Comparison of ENCODE assay signal across 13 cellular contexts in the genomic region with DNA sequence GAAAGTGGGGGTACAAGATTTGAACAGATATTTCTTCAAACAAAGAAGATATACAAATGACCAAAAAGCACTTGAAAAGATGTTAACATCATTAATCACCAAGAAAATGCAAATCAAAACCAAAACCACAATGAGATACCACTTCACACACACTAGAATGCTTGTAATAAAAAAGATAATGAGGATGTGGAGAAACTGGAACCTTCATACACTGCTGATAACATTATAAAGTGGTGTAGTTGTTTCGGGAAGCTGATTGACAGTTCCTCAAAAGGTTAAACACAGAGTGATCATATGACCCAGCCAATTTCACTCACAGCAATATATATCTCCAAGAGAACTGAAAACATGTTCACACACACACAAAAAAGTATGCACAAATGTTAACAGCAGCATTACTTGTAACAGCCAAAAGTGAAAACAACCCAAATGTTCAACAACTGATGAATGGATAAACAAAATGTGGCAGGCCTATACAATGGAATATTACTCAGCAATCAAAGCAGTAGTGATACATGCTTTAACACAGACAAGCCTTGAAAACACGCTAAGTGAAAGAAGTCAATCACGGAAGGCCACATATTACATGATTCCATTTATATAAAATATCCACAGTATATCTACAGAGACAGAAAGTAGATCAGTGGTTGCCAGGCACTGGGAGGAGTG. TPM values are rescaled to one million over a fixed set of nuclear protein-coding genes. Genes with fewer than 3 reads are reported as not detected.
DNase-seq lines count a peak whose midpoint lies in the region; ATAC-seq, FAIRE-seq and TF ChIP-seq lines count a peak whose summit lies in the region.
"Had no signal": no experiment of that assay in that cellular context is flagged by ENCODE, and none has a peak within 500 bp of the region (broad histone marks: within the 10 kb centered on the region; RNA-seq: fewer than 3 reads in every experiment).

No MANE protein-coding gene starts in this region.

- DNase-seq in activated naive CD4-positive, alpha-beta T cell treated with anti-CD3 and anti-CD28 coated beads for 36 hours = no peak
- DNase-seq in activated naive CD4-positive, alpha-beta T cell treated with Interleukin-2 at 50 U/mL for 16 hours = no peak
- DNase-seq in M059J (ENCODE audit: low read depth) (peak; percentile 35), astrocyte (ENCODE audit: low read depth) (peak; percentile 38), NCI-H187 (lab: John Stamatoyannopoulos, UW) (no peak), AG20443 (ENCODE audit: low spot score) (no peak), globus pallidus (ENCODE audit: low spot score) (no peak)
- DNase-seq in stimulated activated naive CD8-positive, alpha-beta T cell treated with anti-CD3 and anti-CD28 coated beads, Interleukin-15, amount 100 ng/mL, for 72 hours = no peak
- DNase-seq: AML-193; central memory CD4-positive, alpha-beta T cell; DMS79 treated with DMSO at 0.1 percent for 48 hours; left colon; NCI-H510A treated with DMSO at 0.1 percent for 48 hours had no signal

- H3K4me2 ChIP-seq in astrocyte (ENCODE audit: low read length) = no peak overlapping the region

- no peak overlapping the region for H3K4me3 ChIP-seq in astrocyte (ENCODE audit: insufficient read depth, low read depth, low read length)

- CTCF ChIA-PET in activated naive CD4-positive, alpha-beta T cell treated with anti-CD3 and anti-CD28 coated beads for 36 hours (lab: Charles Lee) = no interaction called here

- peaks cover 52% of the 10 kb centered on the region for H3K4me1 Mint-ChIP-seq in activated naive CD4-positive, alpha-beta T cell treated with anti-CD3 and anti-CD28 coated beads for 36 hours (ENCODE audit: low read depth)
- H3K4me1 Mint-ChIP-seq in astrocyte (ENCODE audit: low read depth, unreplicated experiment) = peaks cover 12% of the 10 kb centered on the region
- H3K4me1 Mint-ChIP-seq in stimulated activated naive CD8-positive, alpha-beta T cell treated with anti-CD3 and anti-CD28 coated beads, Interleukin-15, amount 100 ng/mL, for 72 hours = peaks cover 56% of the 10 kb centered on the region

- H2AFZ ChIP-seq in astrocyte (ENCODE audit: low read depth, low read length) = no peak overlapping the region

- ATAC-seq in stimulated activated naive CD8-positive, alpha-beta T cell treated with anti-CD3 and anti-CD28 coated beads, Interleukin-15, amount 100 ng/mL, for 72 hours = peak; percentile 89
- ATAC-seq: left colon had no signal

- H3K9me3 Mint-ChIP-seq in activated naive CD4-positive, alpha-beta T cell treated with anti-CD3 and anti-CD28 coated beads for 36 hours = no peaks in the 10 kb centered on the region
- no peaks in the 10 kb centered on the region for H3K9me3 Mint-ChIP-seq in astrocyte (ENCODE audit: unreplicated experiment)
- no peaks in the 10 kb centered on the region for H3K9me3 Mint-ChIP-seq in stimulated activated naive CD8-positive, alpha-beta T cell treated with anti-CD3 and anti-CD28 coated beads, Interleukin-15, amount 100 ng/mL, for 72 hours

- intact Hi-C loops in activated naive CD4-positive, alpha-beta T cell treated with anti-CD3 and anti-CD28 coated beads for 36 hours (cut with micrococcal nuclease) = no loop called here

- H3K79me2 ChIP-seq in astrocyte (ENCODE audit: insufficient read depth, low read length) = peaks cover 90% of the 10 kb centered on the region

- no peaks in the 10 kb centered on the region for H3K27me3 Mint-ChIP-seq in activated naive CD4-positive, alpha-beta T cell treated with anti-CD3 and anti-CD28 coated beads for 36 hours (ENCODE audit: low read depth)
- H3K27me3 Mint-ChIP-seq in astrocyte (ENCODE audit: low read depth, unreplicated experiment) = no peaks in the 10 kb centered on the region
- no peaks in the 10 kb centered on the region for H3K27me3 Mint-ChIP-seq in stimulated activated naive CD8-positive, alpha-beta T cell treated with anti-CD3 and anti-CD28 coated beads, Interleukin-15, amount 100 ng/mL, for 72 hours

- peaks cover 45% of the 10 kb centered on the region for H3K36me3 Mint-ChIP-seq in activated naive CD4-positive, alpha-beta T cell treated with anti-CD3 and anti-CD28 coated beads for 36 hours (ENCODE audit: low read depth)
- peaks cover 9% of the 10 kb centered on the region for H3K36me3 Mint-ChIP-seq in astrocyte (ENCODE audit: low read depth, unreplicated experiment)

- H3K36me3 ChIP-seq in astrocyte (ENCODE audit: insufficient read depth, low read length) = peaks cover 23% of the 10 kb centered on the region

- H3K4me1 ChIP-seq in astrocyte (ENCODE audit: insufficient read depth, low read length) = no peaks in the 10 kb centered on the region

- no peak for FAIRE-seq in astrocyte (lab: Jason Lieb, UNC)

- H4K20me1 ChIP-seq in astrocyte (ENCODE audit: insufficient read depth, low read length) = peaks cover 73% of the 10 kb centered on the region

- H3K9me3 ChIP-seq in astrocyte (ENCODE audit: insufficient read depth, low read depth, low read length) = no peaks in the 10 kb centered on the region

- H3K9ac ChIP-seq in astrocyte (ENCODE audit: low read length) = no peak overlapping the region

- H3K27me3 ChIP-seq in astrocyte (ENCODE audit: insufficient read depth, low read length) = no peaks in the 10 kb centered on the region

- H3K27ac ChIP-seq in astrocyte (ENCODE audit: low read depth, low read length) = no peak overlapping the region

- H3K27ac Mint-ChIP-seq in activated naive CD4-positive, alpha-beta T cell treated with anti-CD3 and anti-CD28 coated beads for 36 hours = peak overlapping the region; percentile 65
- H3K27ac Mint-ChIP-seq in astrocyte (ENCODE audit: unreplicated experiment) = no peak overlapping the region
- peak overlapping the region; percentile 9 to 67 for H3K27ac Mint-ChIP-seq in stimulated activated naive CD8-positive, alpha-beta T cell treated with anti-CD3 and anti-CD28 coated beads, Interleukin-15, amount 100 ng/mL, for 72 hours

- TF ChIP-seq CTCF in astrocyte (IDR thresholded peaks at IDR 0.05; ENCODE audit: insufficient read depth, low read depth, low read length) = no peak

- no peak overlapping the region for H3K4me3 Mint-ChIP-seq in activated naive CD4-positive, alpha-beta T cell treated with anti-CD3 and anti-CD28 coated beads for 36 hours
- H3K4me3 Mint-ChIP-seq in astrocyte (ENCODE audit: unreplicated experiment) = no peak overlapping the region
- H3K4me3 Mint-ChIP-seq in stimulated activated naive CD8-positive, alpha-beta T cell treated with anti-CD3 and anti-CD28 coated beads, Interleukin-15, amount 100 ng/mL, for 72 hours = peak overlapping the region; percentile 17 to 40

RNA-seq across cellular contexts. Expression of a gene that starts 15.1 kb away (rescaled TPM):
- total RNA-seq in activated naive CD4-positive, alpha-beta T cell treated with anti-CD3 and anti-CD28 coated beads for 36 hours = 10 to 100 TPM; 76.4 to 78.7 TPM
- total RNA-seq in M059J (2014; rRNA removed; shearing (Covaris generic)) = 11.8 and 18.9 TPM in 2 replicates
- 90.0 and 90.6 TPM in 2 replicates for total RNA-seq in astrocyte

Comparison
In these comparisons a context has a peak if more than half of its experiments do, and no peak if none do; other contexts are left out.
1. DNase-seq: peak in M059J (single experiment) and astrocyte (single experiment); none in activated naive CD4-positive, alpha-beta T cell treated with anti-CD3 and anti-CD28 coated beads for 36 hours (single experiment), activated naive CD4-positive, alpha-beta T cell treated with Interleukin-2 at 50 U/mL for 16 hours (single experiment), stimulated activated naive CD8-positive, alpha-beta T cell treated with anti-CD3 and anti-CD28 coated beads, Interleukin-15, amount 100 ng/mL, for 72 hours (0 of 2), NCI-H187 (0 of 2), AG20443 (single experiment) and globus pallidus (single experiment).
2. H3K4me3 Mint-ChIP-seq: peak in stimulated activated naive CD8-positive, alpha-beta T cell treated with anti-CD3 and anti-CD28 coated beads, Interleukin-15, amount 100 ng/mL, for 72 hours (2 of 2); none in activated naive CD4-positive, alpha-beta T cell treated with anti-CD3 and anti-CD28 coated beads for 36 hours (single experiment) and astrocyte (single experiment).